Comparison of ENCODE assay signal across 8 cellular contexts in the genomic region with DNA sequence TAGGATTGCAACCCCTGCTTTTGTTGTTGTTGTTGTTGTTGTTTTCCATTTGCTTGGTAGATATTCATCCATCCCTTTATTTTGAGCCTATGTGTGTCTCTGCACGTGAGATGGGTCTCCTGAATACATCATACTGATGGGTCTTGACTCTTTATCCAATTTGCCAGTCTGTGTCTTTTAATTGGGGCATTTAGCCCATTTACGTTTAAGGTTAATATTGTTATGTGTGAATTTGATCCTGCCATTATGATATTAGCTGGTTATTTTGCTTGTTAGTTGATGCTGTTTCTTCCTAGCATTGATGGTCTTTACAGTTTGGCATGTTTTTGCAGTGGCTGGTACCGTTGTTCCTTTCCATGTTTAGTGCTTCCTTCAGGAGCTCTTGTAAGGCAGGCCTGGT. TPM values are rescaled to one million over a fixed set of nuclear protein-coding genes. Genes with fewer than 3 reads are reported as not detected.
DNase-seq lines count a peak whose midpoint lies in the region; ATAC-seq and TF ChIP-seq lines count a peak whose summit lies in the region.
"Not testable (repeated sequence)": the region's sequence is repeated elsewhere in the genome, so short reads cannot be mapped to it uniquely, and the experiment has no call there.

No MANE protein-coding gene starts in this region.

- H3K36me3 ChIP-seq in CD8-positive, alpha-beta memory T cell (ENCODE audit: insufficient read depth, low read length), result peaks cover 27% of the 10 kb centered on the region
- H3K36me3 ChIP-seq in naive thymus-derived CD4-positive, alpha-beta T cell (ENCODE audit: control insufficient read depth in 2 of 3, insufficient read depth in 3 of 3, low read length in 3 of 3), result peaks cover 0 to 31% (median 8%) of the 10 kb centered on the region in 3 experiments
- peaks cover 7 to 23% (median 13%) of the 10 kb centered on the region in 3 donors for H3K36me3 ChIP-seq in tibial artery

- not testable (repeated sequence) for H3K9me3 Mint-ChIP-seq in CD4-positive, alpha-beta T cell; CD8-positive, alpha-beta memory T cell; T-helper 1 cell treated with Interleukin-12 subunit alpha and Interleukin-12 subunit beta and Interleukin-4 antibody, amounts not matched to agents 30 μg/mL and 1 μg/mL, for 36 hours; activated T-helper 17 cell treated with anti-CD3 and anti-CD28 coated beads, Interleukin-2, amount 50 U/mL, for 72 hours; effector memory CD8-positive, alpha-beta T cell; naive thymus-derived CD4-positive, alpha-beta T cell; natural killer cell treated with Interleukin-12 subunit alpha and Interleukin-12 subunit beta and Interleukin-15 and Interleukin-18, amount 100 ng/mL, for 72 hours

- peak overlapping the region; percentile 40 for H3K27ac Mint-ChIP-seq in CD4-positive, alpha-beta T cell
- H3K27ac Mint-ChIP-seq in CD8-positive, alpha-beta memory T cell, result peak overlapping the region in 7 of 8 donors; percentile 43 to 86 (median 62)
- peak overlapping the region; percentile 44 for H3K27ac Mint-ChIP-seq in T-helper 1 cell treated with Interleukin-12 subunit alpha and Interleukin-12 subunit beta and Interleukin-4 antibody, amounts not matched to agents 30 μg/mL and 1 μg/mL, for 36 hours
- peak overlapping the region; percentile 78 for H3K27ac Mint-ChIP-seq in activated T-helper 17 cell treated with anti-CD3 and anti-CD28 coated beads, Interleukin-2, amount 50 U/mL, for 72 hours
- H3K27ac Mint-ChIP-seq in effector memory CD8-positive, alpha-beta T cell, result peak overlapping the region; percentile 62 to 90
- peak overlapping the region in 5 of 9 donors; percentile 11 to 75 (median 19) for H3K27ac Mint-ChIP-seq in naive thymus-derived CD4-positive, alpha-beta T cell
- H3K27ac Mint-ChIP-seq in natural killer cell treated with Interleukin-12 subunit alpha and Interleukin-12 subunit beta and Interleukin-15 and Interleukin-18, amount 100 ng/mL, for 72 hours, result peak overlapping the region; percentile 55 to 57

- not testable (repeated sequence) for H3K27ac ChIP-seq in CD4-positive, alpha-beta T cell (ENCODE audit: low read depth, low read length); CD8-positive, alpha-beta memory T cell (ENCODE audit: low read depth, low read length); naive thymus-derived CD4-positive, alpha-beta T cell (ENCODE audit: low read depth, low read length)
- H3K27ac ChIP-seq in tibial artery, result peak overlapping the region; percentile 68 to 72

- H3K4me3 ChIP-seq in CD8-positive, alpha-beta memory T cell (ENCODE audit: low read length); naive thymus-derived CD4-positive, alpha-beta T cell (ENCODE audit: low read length); tibial artery: not testable (repeated sequence)

- H3K9me3 ChIP-seq in CD4-positive, alpha-beta T cell (ENCODE audit: control insufficient read depth, low read length); CD8-positive, alpha-beta memory T cell (ENCODE audit: low read length); naive thymus-derived CD4-positive, alpha-beta T cell (ENCODE audit: control insufficient read depth in 2 of 3, low read length in 3 of 3); tibial artery: not testable (repeated sequence)

- intact Hi-C loops in CD4-positive, alpha-beta T cell (cut with DNase I, micrococcal nuclease); naive thymus-derived CD4-positive, alpha-beta T cell (cut with micrococcal nuclease); tibial artery (cut with DNase I; ENCODE audit: low total_unique reads): not testable (repeated sequence)

- H3K4me1 ChIP-seq in CD8-positive, alpha-beta memory T cell (ENCODE audit: insufficient read depth, low read length); naive thymus-derived CD4-positive, alpha-beta T cell (ENCODE audit: control insufficient read depth in 2 of 2, insufficient read depth in 2 of 2, low read length in 2 of 2): not testable (repeated sequence)
- peaks cover 7 to 47% (median 14%) of the 10 kb centered on the region in 4 donors for H3K4me1 ChIP-seq in tibial artery

- not testable (repeated sequence) for TF ChIP-seq CTCF in CD4-positive, alpha-beta T cell (IDR thresholded peaks at IDR 0.05); tibial artery (IDR thresholded peaks at IDR 0.05)

- not testable (repeated sequence) for H3K27me3 ChIP-seq in CD4-positive, alpha-beta T cell (ENCODE audit: control insufficient read depth, insufficient read depth, low read length); CD8-positive, alpha-beta memory T cell (ENCODE audit: insufficient read depth, low read length, poor library complexity, severe bottlenecking); naive thymus-derived CD4-positive, alpha-beta T cell (ENCODE audit: control insufficient read depth in 2 of 2, insufficient read depth in 2 of 2, low read length in 2 of 2); tibial artery

- peaks cover 92% of the 10 kb centered on the region for H3K36me3 Mint-ChIP-seq in CD4-positive, alpha-beta T cell (ENCODE audit: low read depth)
- H3K36me3 Mint-ChIP-seq in CD8-positive, alpha-beta memory T cell, result peaks cover 18 to 96% (median 26%) of the 10 kb centered on the region in 3 donors
- peaks cover 56% of the 10 kb centered on the region for H3K36me3 Mint-ChIP-seq in T-helper 1 cell treated with Interleukin-12 subunit alpha and Interleukin-12 subunit beta and Interleukin-4 antibody, amounts not matched to agents 30 μg/mL and 1 μg/mL, for 36 hours (ENCODE audit: low read depth)
- H3K36me3 Mint-ChIP-seq in activated T-helper 17 cell treated with anti-CD3 and anti-CD28 coated beads, Interleukin-2, amount 50 U/mL, for 72 hours (ENCODE audit: low read depth), result peaks cover 95% of the 10 kb centered on the region
- H3K36me3 Mint-ChIP-seq in effector memory CD8-positive, alpha-beta T cell (ENCODE audit: insufficient read depth), result peaks cover 42% of the 10 kb centered on the region
- H3K36me3 Mint-ChIP-seq in naive thymus-derived CD4-positive, alpha-beta T cell, result peaks cover 11 to 64% (median 38%) of the 10 kb centered on the region in 5 donors
- H3K36me3 Mint-ChIP-seq in natural killer cell treated with Interleukin-12 subunit alpha and Interleukin-12 subunit beta and Interleukin-15 and Interleukin-18, amount 100 ng/mL, for 72 hours, result peaks cover 36% of the 10 kb centered on the region

- H3K4me1 Mint-ChIP-seq in CD4-positive, alpha-beta T cell (ENCODE audit: low read depth), result peaks cover 11% of the 10 kb centered on the region
- peaks cover 21 to 27% (median 25%) of the 10 kb centered on the region in 3 donors for H3K4me1 Mint-ChIP-seq in CD8-positive, alpha-beta memory T cell
- H3K4me1 Mint-ChIP-seq in T-helper 1 cell treated with Interleukin-12 subunit alpha and Interleukin-12 subunit beta and Interleukin-4 antibody, amounts not matched to agents 30 μg/mL and 1 μg/mL, for 36 hours (ENCODE audit: low read depth), result peaks cover 12% of the 10 kb centered on the region
- H3K4me1 Mint-ChIP-seq in activated T-helper 17 cell treated with anti-CD3 and anti-CD28 coated beads, Interleukin-2, amount 50 U/mL, for 72 hours, result peaks cover 20% of the 10 kb centered on the region
- peaks cover 30 to 45% of the 10 kb centered on the region in 2 donors for H3K4me1 Mint-ChIP-seq in effector memory CD8-positive, alpha-beta T cell (ENCODE audit: low read depth in 2 of 2)
- peaks cover 0 to 19% (median 10%) of the 10 kb centered on the region in 7 donors for H3K4me1 Mint-ChIP-seq in naive thymus-derived CD4-positive, alpha-beta T cell
- peaks cover 46 to 49% of the 10 kb centered on the region in 2 donors for H3K4me1 Mint-ChIP-seq in natural killer cell treated with Interleukin-12 subunit alpha and Interleukin-12 subunit beta and Interleukin-15 and Interleukin-18, amount 100 ng/mL, for 72 hours (ENCODE audit: low read depth in 2 of 2)

- CTCF ChIA-PET in CD4-positive, alpha-beta T cell (lab: Charles Lee), result not testable (repeated sequence)
- CTCF ChIA-PET in CD8-positive, alpha-beta memory T cell (lab: Charles Lee), result interaction anchor here (0.9 kb wide), 1 partner anchor 397 kb away, joined by 3 read pairs; no protein-coding TSS in a partner anchor
- CTCF ChIA-PET in naive thymus-derived CD4-positive, alpha-beta T cell (lab: Charles Lee), result interaction anchor here (0.6 to 1.0 kb wide), 2 partner anchors 9 to 546 kb away, joined by 3 read pairs; no protein-coding TSS in a partner anchor

- DNase-seq in CD4-positive, alpha-beta T cell; CD8-positive, alpha-beta memory T cell; effector memory CD8-positive, alpha-beta T cell; naive thymus-derived CD4-positive, alpha-beta T cell; natural killer cell treated with Interleukin-12 subunit alpha and Interleukin-12 subunit beta and Interleukin-15 and Interleukin-18, amount 100 ng/mL, for 72 hours (ENCODE audit: low spot score); tibial artery: not testable (repeated sequence)

- not testable (repeated sequence) for H3K27me3 Mint-ChIP-seq in CD4-positive, alpha-beta T cell; CD8-positive, alpha-beta memory T cell; T-helper 1 cell treated with Interleukin-12 subunit alpha and Interleukin-12 subunit beta and Interleukin-4 antibody, amounts not matched to agents 30 μg/mL and 1 μg/mL, for 36 hours (ENCODE audit: low read depth); activated T-helper 17 cell treated with anti-CD3 and anti-CD28 coated beads, Interleukin-2, amount 50 U/mL, for 72 hours; effector memory CD8-positive, alpha-beta T cell; naive thymus-derived CD4-positive, alpha-beta T cell; natural killer cell treated with Interleukin-12 subunit alpha and Interleukin-12 subunit beta and Interleukin-15 and Interleukin-18, amount 100 ng/mL, for 72 hours

- H3K4me3 Mint-ChIP-seq in CD4-positive, alpha-beta T cell; CD8-positive, alpha-beta memory T cell; T-helper 1 cell treated with Interleukin-12 subunit alpha and Interleukin-12 subunit beta and Interleukin-4 antibody, amounts not matched to agents 30 μg/mL and 1 μg/mL, for 36 hours; activated T-helper 17 cell treated with anti-CD3 and anti-CD28 coated beads, Interleukin-2, amount 50 U/mL, for 72 hours; effector memory CD8-positive, alpha-beta T cell; naive thymus-derived CD4-positive, alpha-beta T cell; natural killer cell treated with Interleukin-12 subunit alpha and Interleukin-12 subunit beta and Interleukin-15 and Interleukin-18, amount 100 ng/mL, for 72 hours: not testable (repeated sequence)

- POLR2A ChIA-PET in CD4-positive, alpha-beta T cell (lab: Charles Lee); CD8-positive, alpha-beta memory T cell (lab: Charles Lee); naive thymus-derived CD4-positive, alpha-beta T cell (lab: Charles Lee): not testable (repeated sequence)

- not testable (repeated sequence) for ATAC-seq in CD4-positive, alpha-beta T cell (ENCODE audit: poor library complexity); activated T-helper 17 cell treated with anti-CD3 and anti-CD28 coated beads, Interleukin-2, amount 50 U/mL, for 72 hours (replicated peaks); effector memory CD8-positive, alpha-beta T cell (replicated peaks); naive thymus-derived CD4-positive, alpha-beta T cell; natural killer cell treated with Interleukin-12 subunit alpha and Interleukin-12 subunit beta and Interleukin-15 and Interleukin-18, amount 100 ng/mL, for 72 hours

RNA-seq across cellular contexts. Expression of gene DYNLT1, which starts 26.3 kb away (rescaled TPM):
- total RNA-seq in CD4-positive, alpha-beta T cell, result 100 to 1,000 TPM; 170 to 182 TPM
- total RNA-seq in CD8-positive, alpha-beta memory T cell, result 100 to 1,000 TPM in 1 of 2 experiments, 10 to 100 TPM in 1; 94.8 to 103 TPM
- polyA plus RNA-seq in CD8-positive, alpha-beta memory T cell, result 83.2 TPM
- 10 to 100 TPM; 82.3 to 89.8 TPM for total RNA-seq in activated T-helper 17 cell treated with anti-CD3 and anti-CD28 coated beads, Interleukin-2, amount 50 U/mL, for 72 hours
- total RNA-seq in naive thymus-derived CD4-positive, alpha-beta T cell, result 100 to 1,000 TPM in 2 of 5 experiments, 10 to 100 TPM in 3; 66.4 to 122 (median 75.9) TPM
- polyA plus RNA-seq in naive thymus-derived CD4-positive, alpha-beta T cell, result 10 to 100 TPM; 81.6 to 95.6 TPM
- total RNA-seq in natural killer cell treated with Interleukin-12 subunit alpha and Interleukin-12 subunit beta and Interleukin-15 and Interleukin-18, amount 100 ng/mL, for 72 hours, result 100 to 1,000 TPM; 117 to 157 TPM

RNA-seq across cellular contexts. Expression of gene SYTL3, which starts 31.6 kb away (rescaled TPM):
- 10 to 100 TPM; 41.2 to 42.7 TPM for total RNA-seq in CD4-positive, alpha-beta T cell
- total RNA-seq in CD8-positive, alpha-beta memory T cell, result 100 to 1,000 TPM in 1 of 2 experiments, 10 to 100 TPM in 1; 96.6 to 102 TPM
- polyA plus RNA-seq in CD8-positive, alpha-beta memory T cell, result 19.5 TPM
- total RNA-seq in activated T-helper 17 cell treated with anti-CD3 and anti-CD28 coated beads, Interleukin-2, amount 50 U/mL, for 72 hours, result 100 to 1,000 TPM; 118 to 331 TPM
- total RNA-seq in naive thymus-derived CD4-positive, alpha-beta T cell, result 10 to 100 TPM; 25.8 to 67.0 (median 31.1) TPM
- 10 to 100 TPM; 13.4 to 27.3 TPM for polyA plus RNA-seq in naive thymus-derived CD4-positive, alpha-beta T cell
- 100 to 1,000 TPM; 199 to 246 TPM for total RNA-seq in natural killer cell treated with Interleukin-12 subunit alpha and Interleukin-12 subunit beta and Interleukin-15 and Interleukin-18, amount 100 ng/mL, for 72 hours

RNA-seq across cellular contexts. Expression of gene TMEM181, which starts 58.4 kb away (rescaled TPM):
- 10 to 100 TPM; 10.2 to 10.9 TPM for total RNA-seq in CD4-positive, alpha-beta T cell
- total RNA-seq in CD8-positive, alpha-beta memory T cell, result 10 to 100 TPM; 16.0 to 16.6 TPM
- 11.2 TPM for polyA plus RNA-seq in CD8-positive, alpha-beta memory T cell
- total RNA-seq in activated T-helper 17 cell treated with anti-CD3 and anti-CD28 coated beads, Interleukin-2, amount 50 U/mL, for 72 hours, result 10 to 100 TPM; 11.8 to 16.4 TPM
- total RNA-seq in naive thymus-derived CD4-positive, alpha-beta T cell, result 10 to 100 TPM; 14.9 to 17.2 (median 16.5) TPM
- polyA plus RNA-seq in naive thymus-derived CD4-positive, alpha-beta T cell, result 1 to 10 TPM; 1.9 to 3.6 TPM
- total RNA-seq in natural killer cell treated with Interleukin-12 subunit alpha and Interleukin-12 subunit beta and Interleukin-15 and Interleukin-18, amount 100 ng/mL, for 72 hours, result 10 to 100 TPM; 19.6 to 30.9 TPM

Comparison
In these comparisons a context has a peak if more than half of its experiments do, and no peak if none do; other contexts are left out.
1. H3K27ac Mint-ChIP-seq: peak in every context shown above with its lines; median percentile 78 in activated T-helper 17 cell treated with anti-CD3 and anti-CD28 coated beads, Interleukin-2, amount 50 U/mL, for 72 hours; 76 in effector memory CD8-positive, alpha-beta T cell; 62 in CD8-positive, alpha-beta memory T cell; 56 in natural killer cell treated with Interleukin-12 subunit alpha and Interleukin-12 subunit beta and Interleukin-15 and Interleukin-18, amount 100 ng/mL, for 72 hours; 44 in T-helper 1 cell treated with Interleukin-12 subunit alpha and Interleukin-12 subunit beta and Interleukin-4 antibody, amounts not matched to agents 30 μg/mL and 1 μg/mL, for 36 hours; 40 in CD4-positive, alpha-beta T cell; 19 in naive thymus-derived CD4-positive, alpha-beta T cell.